ENCODE assay signal across 17 cellular contexts in the genomic region with DNA sequence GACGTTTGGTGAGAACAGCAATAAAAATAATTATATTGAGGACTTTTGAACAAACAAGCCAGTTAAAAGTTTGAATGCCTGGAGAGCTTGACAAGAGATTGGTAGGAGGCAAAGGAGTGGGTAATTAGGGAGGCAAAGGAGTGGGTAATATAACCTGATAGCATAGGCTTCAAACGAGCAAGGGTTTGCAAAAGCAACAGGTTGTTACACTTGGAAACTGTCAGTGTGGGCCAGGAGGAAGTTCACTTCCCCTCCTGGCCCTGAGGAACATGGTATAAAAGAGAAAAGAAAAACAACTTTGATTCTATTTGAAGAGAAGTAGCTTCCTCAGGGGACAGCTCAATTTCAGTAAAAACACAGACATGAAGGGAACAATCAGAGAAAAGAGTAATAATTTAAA.
DNase-seq lines count a peak whose midpoint lies in the region; ATAC-seq and TF ChIP-seq lines count a peak whose summit lies in the region.
"Had no signal": no experiment of that assay in that cellular context is flagged by ENCODE, and none has a peak within 500 bp of the region (broad histone marks: within the 10 kb centered on the region; RNA-seq: fewer than 3 reads in every experiment).

No MANE protein-coding gene starts in this region.

- H3K36me3 Mint-ChIP-seq in T-helper 17 cell (ENCODE audit: low read depth) = no peaks in the 10 kb centered on the region
- no peaks in the 10 kb centered on the region for H3K36me3 Mint-ChIP-seq in stimulated activated memory B cell treated with anti-CD40 and anti-IgM and Interleukin-4, amounts not matched to agents 10 μg/mL and 1 μg/mL and 100 μg/mL, for 72 hours
- H3K36me3 Mint-ChIP-seq: IgD-negative memory B cell had no signal

- no peak overlapping the region for H3K4me3 ChIP-seq in ovary
- H3K4me3 ChIP-seq: A549 had no signal

- peaks cover 6% of the 10 kb centered on the region for H3K27me3 Mint-ChIP-seq in T-helper 17 cell
- no peaks in the 10 kb centered on the region for H3K27me3 Mint-ChIP-seq in stimulated activated memory B cell treated with anti-CD40 and anti-IgM and Interleukin-4, amounts not matched to agents 10 μg/mL and 1 μg/mL and 100 μg/mL, for 72 hours

- H3K27me3 ChIP-seq in ovary = no peaks in the 10 kb centered on the region

- H3K9me3 Mint-ChIP-seq in stimulated activated memory B cell treated with anti-CD40 and anti-IgM and Interleukin-4, amounts not matched to agents 10 μg/mL and 1 μg/mL and 100 μg/mL, for 72 hours = no peaks in the 10 kb centered on the region
- H3K9me3 Mint-ChIP-seq: H9, IgD-negative memory B cell had no signal

- no peak for TF ChIP-seq EP300 in ovary (IDR thresholded peaks at IDR 0.05)

- H3K4me1 Mint-ChIP-seq in T-helper 17 cell = peaks cover 8% of the 10 kb centered on the region
- H3K4me1 Mint-ChIP-seq in stimulated activated memory B cell treated with anti-CD40 and anti-IgM and Interleukin-4, amounts not matched to agents 10 μg/mL and 1 μg/mL and 100 μg/mL, for 72 hours = peaks cover 21% of the 10 kb centered on the region

- 28 to 31% (median 30%) methylated on average over 2 of the region's 2 CpGs for whole genome bisulfite sequencing in ovary, 3 donors

- peaks cover 1% of the 10 kb centered on the region for H3K4me1 ChIP-seq in ovary (ENCODE audit: insufficient read depth)
- H3K4me1 ChIP-seq: A549, Caco-2 had no signal

- DNase-seq in NCI-H748 (lab: John Stamatoyannopoulos, UW; ENCODE audit: unreplicated experiment) (peak; percentile 46), NCI-H748 treated with DMSO at 0.1 percent for 48 hours (lab: John Stamatoyannopoulos, UW) (no peak), NCI-H1105 treated with DMSO at 0.1 percent for 48 hours (lab: John Stamatoyannopoulos, UW) (peak; percentile 96), T-helper 17 cell (no peak), ovary (no peak), NAMALWA (ENCODE audit: low spot score) (no peak)
- DNase-seq: Caco-2, DMS79, H9, NCI-H146, NCI-H2107, NCI-H446, Right ventricle myocardium superior had no signal

- intact Hi-C loops in ovary (cut with DNase I) = no loop called here

- H3K27ac ChIP-seq in ovary = no peak overlapping the region
- H3K27ac ChIP-seq: A549, HL-60 had no signal

- no peak for TF ChIP-seq POLR2A in ovary (IDR thresholded peaks at IDR 0.05)

- H3K36me3 ChIP-seq in ovary = no peaks in the 10 kb centered on the region

- TF ChIP-seq CTCF in ovary (IDR thresholded peaks at IDR 0.05) = no peak

- H3K27ac Mint-ChIP-seq in T-helper 17 cell = peak overlapping the region; percentile 21
- no peak overlapping the region for H3K27ac Mint-ChIP-seq in stimulated activated memory B cell treated with anti-CD40 and anti-IgM and Interleukin-4, amounts not matched to agents 10 μg/mL and 1 μg/mL and 100 μg/mL, for 72 hours
- H3K27ac Mint-ChIP-seq: H9, IgD-negative memory B cell had no signal

- ATAC-seq in T-helper 17 cell = no peak
- peak; percentile 24 for ATAC-seq in stimulated activated memory B cell treated with anti-CD40 and anti-IgM and Interleukin-4, amounts not matched to agents 10 μg/mL and 1 μg/mL and 100 μg/mL, for 72 hours
- ATAC-seq: A549 had no signal

- H3K9me3 ChIP-seq in T-helper 17 cell (ENCODE audit: control insufficient read depth, low read length, poor library complexity, severe bottlenecking) (no peaks in the 10 kb centered on the region), ovary (no peaks in the 10 kb centered on the region)
- H3K9me3 ChIP-seq: A549, Caco-2 had no signal

- no peak overlapping the region for H3K4me3 Mint-ChIP-seq in T-helper 17 cell
- H3K4me3 Mint-ChIP-seq in stimulated activated memory B cell treated with anti-CD40 and anti-IgM and Interleukin-4, amounts not matched to agents 10 μg/mL and 1 μg/mL and 100 μg/mL, for 72 hours = no peak overlapping the region
- H3K4me3 Mint-ChIP-seq: H9, IgD-negative memory B cell had no signal

Comparison
In these comparisons a context has a peak if more than half of its experiments do, and no peak if none do; other contexts are left out.
1. DNase-seq: peak in NCI-H748 (single experiment) and NCI-H1105 treated with DMSO at 0.1 percent for 48 hours (single experiment); none in NCI-H748 treated with DMSO at 0.1 percent for 48 hours (single experiment), T-helper 17 cell (0 of 3), ovary (0 of 5) and NAMALWA (single experiment).